8 cellular contexts compared by ENCODE assay signal in the genomic region with DNA sequence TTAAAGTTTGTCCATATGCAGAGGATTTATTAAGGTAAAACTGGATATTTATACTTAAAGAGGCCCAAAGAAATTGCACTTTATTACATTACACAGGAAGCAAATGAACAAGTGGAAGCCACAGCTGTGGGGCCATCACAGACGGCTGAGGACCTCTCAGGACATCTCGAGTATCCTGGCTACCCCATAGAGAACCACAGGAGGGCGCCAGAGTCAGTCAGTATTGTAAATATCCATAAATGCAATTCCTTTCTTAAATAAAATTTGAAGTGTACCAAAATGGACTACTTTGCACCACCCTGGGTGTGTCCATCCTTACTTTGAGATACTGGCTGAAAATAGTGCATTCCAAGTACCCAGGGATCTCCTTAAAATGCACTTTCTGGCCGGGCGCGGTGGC.
DNase-seq lines count a peak whose midpoint lies in the region; ATAC-seq and TF ChIP-seq lines count a peak whose summit lies in the region.

No MANE protein-coding gene starts in this region.

- no peak overlapping the region for H3K27ac Mint-ChIP-seq in T-cell
- H3K27ac Mint-ChIP-seq in CD4-positive, alpha-beta T cell, result no peak overlapping the region

- H3K27me3 ChIP-seq in adrenal gland, result no peaks in the 10 kb centered on the region
- H3K27me3 ChIP-seq in CD4-positive, alpha-beta T cell (ENCODE audit: control insufficient read depth, insufficient read depth, low read length), result peaks cover 6% of the 10 kb centered on the region

- no peak overlapping the region for H3K4me3 ChIP-seq in adrenal gland
- H3K4me3 ChIP-seq in retinal pigment epithelial cell (ENCODE audit: low read length), result no peak overlapping the region

- no peaks in the 10 kb centered on the region for H3K9me3 ChIP-seq in adrenal gland (replicated peaks in 1 of 3)
- no peaks in the 10 kb centered on the region for H3K9me3 ChIP-seq in CD4-positive, alpha-beta T cell (ENCODE audit: control insufficient read depth, low read length)

- H3K36me3 ChIP-seq in adrenal gland (replicated peaks in 1 of 2), result no peaks in the 10 kb centered on the region

- H3K4me3 Mint-ChIP-seq in T-cell, result no peak overlapping the region
- no peak overlapping the region for H3K4me3 Mint-ChIP-seq in CD4-positive, alpha-beta T cell

- 61 to 67% (median 63%) methylated on average over 6 of the region's 6 CpGs for WGBS in adrenal gland, 4 donors

- no peaks in the 10 kb centered on the region for H3K36me3 Mint-ChIP-seq in T-cell
- no peaks in the 10 kb centered on the region for H3K36me3 Mint-ChIP-seq in CD4-positive, alpha-beta T cell (ENCODE audit: low read depth)

- no peaks in the 10 kb centered on the region for H3K4me1 ChIP-seq in adrenal gland (replicated peaks in 1 of 2)

- POLR2A ChIA-PET in T-cell (lab: Charles Lee), result no interaction called here
- POLR2A ChIA-PET in CD4-positive, alpha-beta T cell (lab: Charles Lee), result no interaction called here

- TF ChIP-seq CTCF in GM12874 (IDR thresholded peaks at IDR 0.05; ENCODE audit: insufficient read depth, low read depth, low read length), result peak; percentile 54
- TF ChIP-seq CTCF in LNCAP (IDR thresholded peaks at IDR 0.05), result peak; percentile 37
- TF ChIP-seq CTCF in adrenal gland (IDR thresholded peaks at IDR 0.05), result peak in 3 of 6 experiments; percentile 24 to 37 (median 31)
- TF ChIP-seq CTCF in retinal pigment epithelial cell (conservative IDR thresholded peaks at IDR 0.05; ENCODE audit: low read depth, low read length), result peak; percentile 75
- TF ChIP-seq CTCF in CD4-positive, alpha-beta T cell (IDR thresholded peaks at IDR 0.05), result no peak

- no peak for ATAC-seq in T-cell (replicated peaks in 1 of 4)
- ATAC-seq in HG02981 (IDR thresholded peaks at IDR 0.05; ENCODE audit: unreplicated experiment), result no peak
- no peak for ATAC-seq in CD4-positive, alpha-beta T cell (ENCODE audit: poor library complexity)

- intact Hi-C loops in adrenal gland (cut with DNase I), result no loop called here
- intact Hi-C loops in CD4-positive, alpha-beta T cell (cut with DNase I, micrococcal nuclease), result no loop called here

- CTCF ChIA-PET in T-cell (lab: Charles Lee), result no interaction called here
- CTCF ChIA-PET in CD4-positive, alpha-beta T cell (lab: Charles Lee), result no interaction called here

- peaks cover 0 to 3% (median 0%) of the 10 kb centered on the region in 3 donors for H3K9me3 Mint-ChIP-seq in T-cell
- peaks cover 2% of the 10 kb centered on the region for H3K9me3 Mint-ChIP-seq in CD4-positive, alpha-beta T cell

- peak in 5 of 7 donors; percentile 28 to 57 (median 47) for DNase-seq in adrenal gland
- no peak for DNase-seq in retinal pigment epithelial cell (ENCODE audit: low read depth)
- no peak for DNase-seq in 8988T
- no peak for DNase-seq in T-cell
- DNase-seq in CD4-positive, alpha-beta T cell, result no peak

- no peak overlapping the region for H3K27ac ChIP-seq in adrenal gland
- H3K27ac ChIP-seq in CD4-positive, alpha-beta T cell (ENCODE audit: low read depth, low read length), result no peak overlapping the region

- H3K27me3 Mint-ChIP-seq in T-cell, result peaks cover 12 to 23% of the 10 kb centered on the region in 2 donors
- H3K27me3 Mint-ChIP-seq in CD4-positive, alpha-beta T cell, result peaks cover 16% of the 10 kb centered on the region

- H3K4me1 Mint-ChIP-seq in T-cell, result no peaks in the 10 kb centered on the region
- H3K4me1 Mint-ChIP-seq in CD4-positive, alpha-beta T cell (ENCODE audit: low read depth), result no peaks in the 10 kb centered on the region

- TF ChIP-seq POLR2A in adrenal gland (IDR thresholded peaks at IDR 0.05), result no peak

Comparison
In these comparisons a context has a peak if more than half of its experiments do, and no peak if none do; other contexts are left out.
1. DNase-seq: peak in adrenal gland (5 of 7); none in retinal pigment epithelial cell (single experiment), 8988T (single experiment), T-cell (0 of 34) and CD4-positive, alpha-beta T cell (0 of 10).